In the genomic region with DNA sequence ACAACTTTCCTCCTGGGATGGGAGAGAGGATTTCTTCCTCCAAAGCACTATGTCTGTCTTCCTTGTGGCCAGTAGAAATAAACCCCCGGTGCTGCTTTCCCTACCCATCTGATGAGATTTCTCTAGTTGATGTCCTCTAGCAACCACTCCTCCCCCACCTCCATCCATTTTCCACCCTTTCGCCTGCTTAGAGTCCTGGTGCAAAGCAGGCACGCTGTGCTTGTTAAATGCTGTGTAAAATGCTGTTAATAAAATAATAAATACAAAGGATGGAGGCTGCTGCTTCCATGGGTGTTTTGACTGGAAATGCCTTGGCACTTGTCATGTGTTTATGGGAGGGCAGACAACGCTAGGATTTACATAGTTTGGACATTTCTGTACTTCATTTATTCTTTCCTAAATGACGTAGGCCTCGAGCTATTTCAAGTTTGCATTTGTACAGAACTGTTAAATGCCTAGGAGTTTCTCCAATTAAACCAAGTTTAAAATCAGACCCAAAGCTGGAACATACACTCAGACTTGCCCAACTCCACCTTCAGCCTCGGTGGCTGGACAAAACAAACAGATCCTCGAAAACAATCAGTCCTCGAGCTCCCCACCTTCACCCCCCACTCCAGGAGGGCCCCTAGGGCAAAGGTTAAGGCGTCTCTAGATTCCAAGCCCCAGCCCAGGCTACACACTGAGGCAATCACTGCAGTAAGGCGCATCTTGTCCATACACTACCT, we compare ENCODE assay signal across 15 cellular contexts. TPM values are rescaled to one million over a fixed set of nuclear protein-coding genes. Genes with fewer than 3 reads are reported as not detected.
DNase-seq lines count a peak whose midpoint lies in the region; ATAC-seq, FAIRE-seq and TF ChIP-seq lines count a peak whose summit lies in the region.
"Had no signal": no experiment of that assay in that cellular context is flagged by ENCODE, and none has a peak within 500 bp of the region (broad histone marks: within the 10 kb centered on the region; RNA-seq: fewer than 3 reads in every experiment).

No MANE protein-coding gene starts in this region.

- H3K79me2 ChIP-seq in H9 (ENCODE audit: insufficient read depth, low read length): peaks cover 16% of the 10 kb centered on the region; the same call in 1 of the 2 replicates
- peaks cover 100% of the 10 kb centered on the region for H3K79me2 ChIP-seq in K562 (ENCODE audit: control insufficient read depth, insufficient read depth, low read length)

- H2BK15ac ChIP-seq in H9 (ENCODE audit: low read depth, low read length): no peak overlapping the region

- no peak overlapping the region for H3K23ac ChIP-seq in H9 (ENCODE audit: insufficient read length, low read depth, low read length)

- H3K4me1 Mint-ChIP-seq in H9: peaks cover 63 to 72% of the 10 kb centered on the region in 2 experiments

- TF ChIP-seq POLR2A in K562 (conservative IDR thresholded peaks at IDR 0.05): no peak
- TF ChIP-seq POLR2A in spleen (IDR thresholded peaks at IDR 0.05): no peak
- TF ChIP-seq POLR2A in upper lobe of left lung (IDR thresholded peaks at IDR 0.05): no peak

- no peak overlapping the region for H2BK5ac ChIP-seq in H9 (ENCODE audit: insufficient read length, low read length)

- peak overlapping the region; percentile 74 for H3K4me2 ChIP-seq in H9 (ENCODE audit: insufficient read depth, insufficient read length, low read length)
- peak overlapping the region; percentile 7; the same call in 1 of the 2 replicates for H3K4me2 ChIP-seq in K562 (ENCODE audit: insufficient read depth, low read length)

- H2BK20ac ChIP-seq in H9 (ENCODE audit: low read depth, low read length, poor library complexity, severe bottlenecking): no peak overlapping the region

- no peak overlapping the region for H3K27ac ChIP-seq in H9 (ENCODE audit: insufficient read length, low read depth, low read length)
- H3K27ac ChIP-seq in K562 (ENCODE audit: extremely low read depth, low read depth, low read length): no peak overlapping the region
- no peak overlapping the region for H3K27ac ChIP-seq in kidney (ENCODE audit: low read depth in 2 of 2, low read length in 2 of 2)
- no peak overlapping the region for H3K27ac ChIP-seq in spleen
- peak overlapping the region in 1 of 4 donors; percentile 34 for H3K27ac ChIP-seq in upper lobe of left lung
- H3K27ac ChIP-seq: HL-60 had no signal

- H3K36me3 Mint-ChIP-seq in H9 (ENCODE audit: insufficient read depth in 1 of 3, low read depth in 3 of 3): peaks cover 7 to 33% (median 14%) of the 10 kb centered on the region in 3 experiments; a peak in 6 of 7 replicates

- in situ Hi-C loops in K562 (cut with MboI): no loop called here

- H3K9me3 Mint-ChIP-seq in H9: peaks cover 58 to 59% of the 10 kb centered on the region in 2 experiments
- H3K9me3 Mint-ChIP-seq: dendritic cell treated with granulocyte-macrophage colony-stimulating factor and Interleukin-4, amounts not matched to agents 40 ng/mL and 50 ng/mL, for 4 days; immature natural killer cell had no signal

- DNase-seq in H9 (no peak), K562 (ENCODE audit: extremely low read depth in 1 of 4, low spot score in 3 of 4) (no peak), kidney (peak; percentile 15), spleen (peak; percentile 23), D341Med (ENCODE audit: low spot score) (no peak), cerebellar nuclear complex (lab: John Stamatoyannopoulos, UW) (no peak), upper lobe of left lung (no peak)
- DNase-seq: activated CD4-positive, CD25-positive, alpha-beta regulatory T cell treated with anti-CD3 and anti-CD28 coated beads, Interleukin-2, amount 50 U/mL, for 72 hours; GDM1; immature natural killer cell; stimulated activated CD4-positive, alpha-beta T cell treated with anti-CD3 and anti-CD28 coated beads, Interleukin-4, amount 100 ng/mL, for 4 hours; stimulated activated naive CD4-positive, alpha-beta T cell treated with Interleukin-2 at 50 U/mL for 16 hours had no signal

- no peak for ATAC-seq in K562
- ATAC-seq in HG02884 (IDR thresholded peaks at IDR 0.05; ENCODE audit: unreplicated experiment): no peak
- ATAC-seq in upper lobe of left lung (ENCODE audit: low FRiP score in 2 of 2): no peak

- H3T11ph ChIP-seq in H9 (ENCODE audit: low read length): no peak overlapping the region

- no peak overlapping the region for H4K91ac ChIP-seq in H9 (ENCODE audit: insufficient read length, low read depth, low read length)

- no peak overlapping the region for H2BK12ac ChIP-seq in H9 (ENCODE audit: insufficient read length, low read depth, low read length)

- no peak overlapping the region for H4K5ac ChIP-seq in H9 (ENCODE audit: insufficient read length, low read depth, low read length)

- H3K36me3 ChIP-seq in K562 (ENCODE audit: control insufficient read depth, insufficient read depth, low read length): peaks cover 61% of the 10 kb centered on the region
- H3K36me3 ChIP-seq in kidney (ENCODE audit: control insufficient read depth in 1 of 2, insufficient read depth in 2 of 2, low read length in 2 of 2): no peaks in the 10 kb centered on the region
- H3K36me3 ChIP-seq in spleen: no peaks in the 10 kb centered on the region
- H3K36me3 ChIP-seq in upper lobe of left lung: no peaks in the 10 kb centered on the region

- H3K9ac ChIP-seq in H9 (ENCODE audit: extremely low read depth, insufficient read length, low read length): no peak overlapping the region
- peak overlapping the region in 1 of 2 experiments; percentile 55; a peak in 1 of 4 replicates for H3K9ac ChIP-seq in K562 (ENCODE audit: insufficient read depth in 1 of 2, low read depth in 2 of 2, low read length in 2 of 2)
- H3K9ac ChIP-seq in kidney (ENCODE audit: low read length in 2 of 2): no peak overlapping the region

- no peak overlapping the region for H3K14ac ChIP-seq in H9 (ENCODE audit: insufficient read depth, low read length)

- H2AFZ ChIP-seq in H9 (ENCODE audit: low read length) (no peak overlapping the region), K562 (ENCODE audit: low read depth, low read length) (no peak overlapping the region)

- BruUV-seq in K562 (replicated peaks; lab: Mats Ljungman, UMichigan): TSS peak; percentile 1

- TF ChIP-seq CTCF in H9 (conservative IDR thresholded peaks at IDR 0.05) (no peak), K562 (IDR thresholded peaks at IDR 0.05 in 2 of 3, conservative IDR thresholded peaks at IDR 0.05 in 1 of 3; ENCODE audit: insufficient read depth in 2 of 3, low read depth in 1 of 3, low read length in 3 of 3) (no peak), kidney (IDR thresholded peaks at IDR 0.05; ENCODE audit: borderline replicate concordance, extremely low read depth, insufficient read depth) (no peak), spleen (IDR thresholded peaks at IDR 0.05 in 8 of 11, conservative IDR thresholded peaks at IDR 0.05 in 3 of 11) (no peak), upper lobe of left lung (IDR thresholded peaks at IDR 0.05) (no peak)

- no peak overlapping the region for H2BK120ac ChIP-seq in H9 (ENCODE audit: low read depth, low read length, poor library complexity, severe bottlenecking)

- H3K9me3 ChIP-seq in H9 (ENCODE audit: control insufficient read depth, low read depth, low read length) (no peaks in the 10 kb centered on the region), K562 (replicated peaks; ENCODE audit: control insufficient read depth, insufficient read depth, low read depth, low read length) (no peaks in the 10 kb centered on the region), kidney (ENCODE audit: control insufficient read depth in 1 of 2, low read length in 2 of 2) (no peaks in the 10 kb centered on the region), spleen (no peaks in the 10 kb centered on the region), upper lobe of left lung (no peaks in the 10 kb centered on the region)

- H4K8ac ChIP-seq in H9 (replicated peaks; ENCODE audit: insufficient read length, low read depth, low read length): no peak overlapping the region

- FAIRE-seq in K562 (lab: Jason Lieb, UNC): peak; percentile 6
- no peak for FAIRE-seq in kidney (lab: Jason Lieb, UNC)

- POLR2A ChIA-PET in K562 (lab: Yijun Ruan, JAX): interaction anchor here (0.6 to 1.4 kb wide), 6 partner anchors 10 to 310 kb away, joined by 3 to 6 read pairs (median 4); no protein-coding TSS in a partner anchor

- no peak for TF ChIP-seq RAD21 in K562 (CRISPR knock-in tag; conservative IDR thresholded peaks at IDR 0.05 in 1 of 2, IDR thresholded peaks at IDR 0.05 in 1 of 2)

- H3K4me1 ChIP-seq in H9 (ENCODE audit: insufficient read depth, low read length) (peaks cover 28% of the 10 kb centered on the region), K562 (replicated peaks in 1 of 2; ENCODE audit: control insufficient read depth in 2 of 2, insufficient read depth in 2 of 2, low read length in 2 of 2) (peaks cover 68 to 70% of the 10 kb centered on the region in 2 experiments), kidney (ENCODE audit: control insufficient read depth in 1 of 2, insufficient read depth in 1 of 2, low read depth in 1 of 2, low read length in 2 of 2) (peaks cover 7 to 32% of the 10 kb centered on the region in 2 donors), spleen (peaks cover 16 to 100% (median 66%) of the 10 kb centered on the region in 6 donors), upper lobe of left lung (peaks cover 36 to 67% (median 44%) of the 10 kb centered on the region in 4 donors)

- H3K4me3 ChIP-seq in K562 (no peak overlapping the region), kidney (ENCODE audit: low read length in 2 of 2) (no peak overlapping the region), spleen (no peak overlapping the region), upper lobe of left lung (no peak overlapping the region)

- peaks cover 3% of the 10 kb centered on the region for H4K20me1 ChIP-seq in H9 (ENCODE audit: control insufficient read depth, insufficient read depth, insufficient read length)
- H4K20me1 ChIP-seq in K562 (replicated peaks; ENCODE audit: control insufficient read depth, insufficient read depth, low read length): peaks cover 98% of the 10 kb centered on the region

- peaks cover 23% of the 10 kb centered on the region for H3K9me1 ChIP-seq in K562 (ENCODE audit: control insufficient read depth, insufficient read depth, low read length)

- peaks cover 28% of the 10 kb centered on the region for H3K23me2 ChIP-seq in H9 (ENCODE audit: insufficient read length, low read depth, low read length, poor library complexity, severe bottlenecking)

- intact Hi-C loops in K562 (cut with micrococcal nuclease): no loop called here
- intact Hi-C loops in kidney (cut with DNase I): loop anchor here (5.0 kb wide), 1 partner anchor 70 kb away; no protein-coding TSS in a partner anchor
- intact Hi-C loops in spleen (cut with DNase I; ENCODE audit: low total_unique reads): no loop called here

- CTCF ChIA-PET in K562 (lab: Yijun Ruan, JAX; ENCODE audit: low intra/inter-chr PET ratio): interaction anchor here (0.5 kb wide), 1 partner anchor 57 kb away, joined by 4 read pairs; no protein-coding TSS in a partner anchor

- peak overlapping the region; percentile 62 to 72 for H3K4me3 Mint-ChIP-seq in H9
- H3K4me3 Mint-ChIP-seq: dendritic cell treated with granulocyte-macrophage colony-stimulating factor and Interleukin-4, amounts not matched to agents 40 ng/mL and 50 ng/mL, for 4 days had no signal

- no peak overlapping the region for H3K56ac ChIP-seq in H9 (ENCODE audit: insufficient read length, low read depth, low read length)

- H2AK5ac ChIP-seq in H9 (ENCODE audit: insufficient read length, low read length): no peak overlapping the region

- H3K18ac ChIP-seq in H9 (ENCODE audit: insufficient read length, low read depth, low read length): no peak overlapping the region

- peak overlapping the region in 1 of 3 experiments; percentile 95; a peak in 1 of 7 replicates for H3K27ac Mint-ChIP-seq in H9
- H3K27ac Mint-ChIP-seq: dendritic cell treated with granulocyte-macrophage colony-stimulating factor and Interleukin-4, amounts not matched to agents 40 ng/mL and 50 ng/mL, for 4 days had no signal

- no peak for TF ChIP-seq EP300 in K562 (IDR thresholded peaks at IDR 0.05; ENCODE audit: low read length)
- TF ChIP-seq EP300 in upper lobe of left lung (IDR thresholded peaks at IDR 0.05): no peak

- no CpG with 5 or more reads among the region's 11 CpGs for WGBS in H9 (ENCODE audit: extremely low coverage, insufficient read length, low lambda C conversion rate)
- 38% methylated on average over 11 of the region's 11 CpGs for WGBS in K562 (ENCODE audit: insufficient coverage, low coverage, missing lambda C conversion rate)
- 39 to 86% (median 80%) methylated on average over 11 of the region's 11 CpGs for WGBS in spleen, 5 donors
- WGBS in upper lobe of left lung, 2 donors: 28 to 78% methylated on average over 9 to 11 of the region's 11 CpGs

- H3K27me3 ChIP-seq in H9 (ENCODE audit: insufficient read depth, low read length): peaks cover 45% of the 10 kb centered on the region
- no peaks in the 10 kb centered on the region for H3K27me3 ChIP-seq in K562 (ENCODE audit: control insufficient read depth in 2 of 2, insufficient read depth in 2 of 2, low read length in 2 of 2)
- peaks cover 0 to 54% (median 18%) of the 10 kb centered on the region in 7 donors for H3K27me3 ChIP-seq in spleen (replicated peaks in 1 of 7)
- H3K27me3 ChIP-seq in upper lobe of left lung: peaks cover 0 to 9% (median 0%) of the 10 kb centered on the region in 4 donors

- peaks cover 43% of the 10 kb centered on the region for H3K27me3 Mint-ChIP-seq in H9 (ENCODE audit: low read depth)

- no peak overlapping the region for H3K4ac ChIP-seq in H9 (ENCODE audit: low read depth, low read length)

- H3K79me1 ChIP-seq in H9 (ENCODE audit: insufficient read depth, low read depth, low read length, poor library complexity, severe bottlenecking): peaks cover 3% of the 10 kb centered on the region

RNA-seq across cellular contexts. Expression of gene BCOR, which starts 10.0 kb away (rescaled TPM):
- total RNA-seq in H9 (2021) (126 and 134 TPM in 2 replicates), K562 (2014; rRNA removed) (73.7 and 76.0 TPM in 2 replicates), K562 (2014; rRNA removed; fragmentation: Illumina TruSeq; extraction: Trizol) (37.6 and 37.9 TPM in 2 replicates), K562 (2015; rRNA removed; fragmentation: Illumina TruSeq; extraction: Trizol) (33.0 and 36.6 TPM in 2 replicates), K562 (2021) (98.3 and 113 TPM in 2 replicates), kidney (33.9 TPM), spleen (10 to 100 TPM; 26.1 to 38.6 (median 31.8) TPM), upper lobe of left lung (10 to 100 TPM; 17.5 to 40.8 (median 25.6) TPM)
- 128 and 140 TPM in 2 replicates for total RNA-seq in K562 (2011; cell fraction: chromatin; rRNA removed; ENCODE audit: low replicate concordance)
- 71.6 and 74.4 TPM in 2 replicates for total RNA-seq in K562 (2011; cell fraction: nucleolus; rRNA removed)
- 97.0 and 135 TPM in 2 replicates for total RNA-seq in K562 (2011; cell fraction: nucleoplasm; rRNA removed)
- polyA plus RNA-seq in K562 (2011; rRNA removed) (27.5 and 28.1 TPM in 2 replicates), K562 (2014; fragmentation: Illumina TruSeq; extraction: Trizol) (88.1 and 98.5 TPM in 2 replicates), K562 (2014; fragmentation: Nextera tagmentation; extraction: Ambion mirVana) (10 to 100 TPM; 32.0 to 37.4 TPM), K562 (2014; rRNA removed) (44.4 and 64.6 TPM in 2 replicates), kidney (ENCODE audit: insufficient read depth, low read depth, low replicate concordance) (7.7 TPM), spleen (10 to 100 TPM in 1 of 3 donors, 1 to 10 TPM in 2; 8.3 to 13.1 (median 9.8) TPM)
- polyA plus RNA-seq in K562 (2011; cell fraction: cytosol; rRNA removed): 30.1 and 38.0 TPM in 2 replicates
- 64.0 and 93.7 TPM in 2 replicates for polyA plus RNA-seq in K562 (2011; cell fraction: nucleus; rRNA removed)
- 72.8 and 76.1 TPM in 2 replicates for polyA plus RNA-seq in K562 (2012)
- polyA minus RNA-seq in K562 (2011; rRNA and poly(A)+ RNA removed): 40.5 and 49.5 TPM in 2 replicates
- polyA minus RNA-seq in K562 (2011; cell fraction: cytosol; rRNA and poly(A)+ RNA removed): 105 and 120 TPM in 2 replicates
- 36.9 and 50.0 TPM in 2 replicates for polyA minus RNA-seq in K562 (2011; cell fraction: nucleus; rRNA and poly(A)+ RNA removed)

Comparison
In these comparisons a context has a peak if more than half of its experiments do, and no peak if none do; other contexts are left out.
1. DNase-seq: peak in kidney (single experiment) and spleen (single experiment); none in H9 (single experiment), K562 (0 of 4), D341Med (single experiment), cerebellar nuclear complex (0 of 2) and upper lobe of left lung (0 of 2).